ENCODE assay signal across 1 cellular context in the genomic region with DNA sequence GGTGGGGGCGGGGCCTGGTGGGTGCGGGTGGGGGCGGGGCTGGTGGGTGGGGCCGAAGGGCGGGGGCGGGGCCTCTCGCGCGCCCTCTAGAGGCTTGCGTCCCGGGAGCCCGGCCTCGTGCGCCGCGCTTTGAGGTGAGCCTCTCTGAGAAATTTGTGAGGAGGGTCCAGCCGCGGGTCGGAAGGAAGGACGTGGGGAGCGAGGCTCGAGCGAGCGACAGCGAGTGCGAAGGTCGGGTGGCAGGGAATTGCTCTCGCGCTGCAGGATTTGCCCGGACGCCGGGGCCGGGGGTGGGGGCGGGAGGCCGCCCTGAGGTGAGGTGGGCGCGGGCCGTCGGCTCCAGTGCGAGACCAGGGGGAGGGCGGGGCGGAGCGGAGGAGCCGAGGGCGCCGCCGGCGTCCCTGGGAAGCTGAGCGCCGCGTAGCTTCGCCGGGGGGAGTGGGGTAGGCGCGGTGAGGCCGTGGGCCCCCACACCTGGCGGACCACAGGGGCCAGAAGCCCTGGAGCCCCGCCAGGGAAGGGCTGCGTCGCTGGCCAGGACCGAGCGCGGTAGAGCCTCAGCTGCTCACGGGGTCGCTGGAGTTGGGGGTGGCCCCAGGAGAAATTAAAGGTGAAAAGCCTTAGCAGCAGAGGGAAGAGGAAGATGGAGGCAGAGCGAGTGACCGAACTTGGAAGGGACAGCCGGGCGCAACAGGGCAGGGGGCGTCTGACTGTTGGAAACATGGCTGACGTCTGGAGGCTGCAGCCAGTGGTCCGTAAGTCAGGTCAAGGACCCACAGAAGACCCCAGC.
TF ChIP-seq lines count a peak whose summit lies in the region.

No MANE protein-coding gene starts in this region.

TF ChIP-seq in K562, 482 proteins besides CTCF, POLR2A, EP300 and RAD21 (continued from another document and continues in another):
- TF ChIP-seq, protein P1, sequence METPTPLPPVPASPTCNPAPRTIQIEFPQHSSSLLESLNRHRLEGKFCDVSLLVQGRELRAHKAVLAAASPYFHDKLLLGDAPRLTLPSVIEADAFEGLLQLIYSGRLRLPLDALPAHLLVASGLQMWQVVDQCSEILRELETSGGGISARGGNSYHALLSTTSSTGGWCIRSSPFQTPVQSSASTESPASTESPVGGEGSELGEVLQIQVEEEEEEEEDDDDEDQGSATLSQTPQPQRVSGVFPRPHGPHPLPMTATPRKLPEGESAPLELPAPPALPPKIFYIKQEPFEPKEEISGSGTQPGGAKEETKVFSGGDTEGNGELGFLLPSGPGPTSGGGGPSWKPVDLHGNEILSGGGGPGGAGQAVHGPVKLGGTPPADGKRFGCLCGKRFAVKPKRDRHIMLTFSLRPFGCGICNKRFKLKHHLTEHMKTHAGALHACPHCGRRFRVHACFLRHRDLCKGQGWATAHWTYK (CRISPR knock-in tag; IDR thresholded peaks at IDR 0.05), result no peak
- TF ChIP-seq RBM14 (IDR thresholded peaks at IDR 0.05; ENCODE audit: borderline replicate concordance, insufficient read depth, low read depth, low read length) (0 out of 2 replicates have a peak, but pooled peaks have one; percentile 66), SMARCA4 (IDR thresholded peaks at IDR 0.05) (no peak), U2AF2 (optimal IDR thresholded peaks at IDR 0.05; ENCODE audit: low read depth, low read length) (no peak), BRD9 (IDR thresholded peaks at IDR 0.05; ENCODE audit: low read depth, partially characterized antibody) (no peak), ZNF12 (CRISPR knock-in tag; IDR thresholded peaks at IDR 0.05) (no peak; the same call in 1 of the 2 replicates), MBD2 (IDR thresholded peaks at IDR 0.05; ENCODE audit: borderline replicate concordance, low read depth) (0 out of 2 replicates have a peak, but pooled peaks have one; percentile 14), SPI1 (IDR thresholded peaks at IDR 0.05; ENCODE audit: borderline replicate concordance, low read depth, low read length) (no peak), ZSCAN32 (CRISPR knock-in tag; IDR thresholded peaks at IDR 0.05) (no peak), HEY1 (CRISPR knock-in tag; IDR thresholded peaks at IDR 0.05; ENCODE audit: borderline replicate concordance) (no peak), CSDE1 (IDR thresholded peaks at IDR 0.05) (no peak), ZFP30 (CRISPR knock-in tag; IDR thresholded peaks at IDR 0.05; ENCODE audit: borderline replicate concordance) (no peak), CEBPB (tag; IDR thresholded peaks at IDR 0.05) (no peak), RBFOX2 (IDR thresholded peaks at IDR 0.05; ENCODE audit: low read depth, low read length) (peak; percentile 79), SIN3B (IDR thresholded peaks at IDR 0.05; ENCODE audit: low read depth) (no peak), RBM39 (optimal IDR thresholded peaks at IDR 0.05; ENCODE audit: low read depth, low read length) (no peak), SNRNP70 (optimal IDR thresholded peaks at IDR 0.05; ENCODE audit: low read depth, low read length) (no peak), ZFX (CRISPR knock-in tag; IDR thresholded peaks at IDR 0.05) (peak; percentile 22; the same call in 1 of the 2 replicates), ZNF133 (CRISPR knock-in tag; IDR thresholded peaks at IDR 0.05) (no peak), MECOM (CRISPR knock-in tag; IDR thresholded peaks at IDR 0.05) (no peak), ZNF324 (CRISPR knock-in tag; IDR thresholded peaks at IDR 0.05) (no peak), ETV6 (IDR thresholded peaks at IDR 0.05; ENCODE audit: borderline replicate concordance in 1 of 2, low read depth in 2 of 2, low read length in 1 of 2) (no peak), ETV6 (CRISPR knock-in tag; IDR thresholded peaks at IDR 0.05; ENCODE audit: borderline replicate concordance) (peak; percentile 34; the same call in 1 of the 2 replicates), RBM17 (IDR thresholded peaks at IDR 0.05; ENCODE audit: borderline replicate concordance, low read depth, low read length) (no peak), ESRRB (CRISPR knock-in tag; IDR thresholded peaks at IDR 0.05; ENCODE audit: borderline replicate concordance) (no peak), CBX2 (IDR thresholded peaks at IDR 0.05; ENCODE audit: insufficient read depth, low read length, poor library complexity, severe bottlenecking) (no peak), ZNF282 (CRISPR knock-in tag; IDR thresholded peaks at IDR 0.05) (no peak), TBP (optimal IDR thresholded peaks at IDR 0.05; ENCODE audit: low read depth, low read length) (peak; percentile 46), SIN3A (IDR thresholded peaks at IDR 0.05; ENCODE audit: borderline replicate concordance in 2 of 2, control insufficient read depth in 1 of 2, low read depth in 2 of 2, low read length in 2 of 2) (peak in 1 of 2 experiments; percentile 43; a peak in 1 of 4 replicates), ZNF263 (CRISPR knock-in tag; IDR thresholded peaks at IDR 0.05; ENCODE audit: borderline replicate concordance) (no peak), ZBTB17 (CRISPR knock-in tag; IDR thresholded peaks at IDR 0.05) (peak; percentile 52; the same call in 1 of the 2 replicates), TAF15 (IDR thresholded peaks at IDR 0.05; ENCODE audit: low read depth, low read length) (no peak), ELF1 (tag; IDR thresholded peaks at IDR 0.05) (no peak)
- TF ChIP-seq, protein P2, sequence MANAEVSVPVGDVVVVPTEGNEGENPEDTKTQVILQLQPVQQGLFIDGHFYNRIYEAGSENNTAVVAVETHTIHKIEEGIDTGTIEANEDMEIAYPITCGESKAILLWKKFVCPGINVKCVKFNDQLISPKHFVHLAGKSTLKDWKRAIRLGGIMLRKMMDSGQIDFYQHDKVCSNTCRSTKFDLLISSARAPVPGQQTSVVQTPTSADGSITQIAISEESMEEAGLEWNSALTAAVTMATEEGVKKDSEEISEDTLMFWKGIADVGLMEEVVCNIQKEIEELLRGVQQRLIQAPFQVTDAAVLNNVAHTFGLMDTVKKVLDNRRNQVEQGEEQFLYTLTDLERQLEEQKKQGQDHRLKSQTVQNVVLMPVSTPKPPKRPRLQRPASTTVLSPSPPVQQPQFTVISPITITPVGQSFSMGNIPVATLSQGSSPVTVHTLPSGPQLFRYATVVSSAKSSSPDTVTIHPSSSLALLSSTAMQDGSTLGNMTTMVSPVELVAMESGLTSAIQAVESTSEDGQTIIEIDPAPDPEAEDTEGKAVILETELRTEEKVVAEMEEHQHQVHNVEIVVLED (CRISPR knock-in tag; IDR thresholded peaks at IDR 0.05), result 0 out of 2 replicates have a peak, but pooled peaks have one; percentile 32
- TF ChIP-seq, protein P3, sequence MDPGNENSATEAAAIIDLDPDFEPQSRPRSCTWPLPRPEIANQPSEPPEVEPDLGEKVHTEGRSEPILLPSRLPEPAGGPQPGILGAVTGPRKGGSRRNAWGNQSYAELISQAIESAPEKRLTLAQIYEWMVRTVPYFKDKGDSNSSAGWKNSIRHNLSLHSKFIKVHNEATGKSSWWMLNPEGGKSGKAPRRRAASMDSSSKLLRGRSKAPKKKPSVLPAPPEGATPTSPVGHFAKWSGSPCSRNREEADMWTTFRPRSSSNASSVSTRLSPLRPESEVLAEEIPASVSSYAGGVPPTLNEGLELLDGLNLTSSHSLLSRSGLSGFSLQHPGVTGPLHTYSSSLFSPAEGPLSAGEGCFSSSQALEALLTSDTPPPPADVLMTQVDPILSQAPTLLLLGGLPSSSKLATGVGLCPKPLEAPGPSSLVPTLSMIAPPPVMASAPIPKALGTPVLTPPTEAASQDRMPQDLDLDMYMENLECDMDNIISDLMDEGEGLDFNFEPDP (CRISPR knock-in tag; IDR thresholded peaks at IDR 0.05), result no peak
- TF ChIP-seq, protein P4, sequence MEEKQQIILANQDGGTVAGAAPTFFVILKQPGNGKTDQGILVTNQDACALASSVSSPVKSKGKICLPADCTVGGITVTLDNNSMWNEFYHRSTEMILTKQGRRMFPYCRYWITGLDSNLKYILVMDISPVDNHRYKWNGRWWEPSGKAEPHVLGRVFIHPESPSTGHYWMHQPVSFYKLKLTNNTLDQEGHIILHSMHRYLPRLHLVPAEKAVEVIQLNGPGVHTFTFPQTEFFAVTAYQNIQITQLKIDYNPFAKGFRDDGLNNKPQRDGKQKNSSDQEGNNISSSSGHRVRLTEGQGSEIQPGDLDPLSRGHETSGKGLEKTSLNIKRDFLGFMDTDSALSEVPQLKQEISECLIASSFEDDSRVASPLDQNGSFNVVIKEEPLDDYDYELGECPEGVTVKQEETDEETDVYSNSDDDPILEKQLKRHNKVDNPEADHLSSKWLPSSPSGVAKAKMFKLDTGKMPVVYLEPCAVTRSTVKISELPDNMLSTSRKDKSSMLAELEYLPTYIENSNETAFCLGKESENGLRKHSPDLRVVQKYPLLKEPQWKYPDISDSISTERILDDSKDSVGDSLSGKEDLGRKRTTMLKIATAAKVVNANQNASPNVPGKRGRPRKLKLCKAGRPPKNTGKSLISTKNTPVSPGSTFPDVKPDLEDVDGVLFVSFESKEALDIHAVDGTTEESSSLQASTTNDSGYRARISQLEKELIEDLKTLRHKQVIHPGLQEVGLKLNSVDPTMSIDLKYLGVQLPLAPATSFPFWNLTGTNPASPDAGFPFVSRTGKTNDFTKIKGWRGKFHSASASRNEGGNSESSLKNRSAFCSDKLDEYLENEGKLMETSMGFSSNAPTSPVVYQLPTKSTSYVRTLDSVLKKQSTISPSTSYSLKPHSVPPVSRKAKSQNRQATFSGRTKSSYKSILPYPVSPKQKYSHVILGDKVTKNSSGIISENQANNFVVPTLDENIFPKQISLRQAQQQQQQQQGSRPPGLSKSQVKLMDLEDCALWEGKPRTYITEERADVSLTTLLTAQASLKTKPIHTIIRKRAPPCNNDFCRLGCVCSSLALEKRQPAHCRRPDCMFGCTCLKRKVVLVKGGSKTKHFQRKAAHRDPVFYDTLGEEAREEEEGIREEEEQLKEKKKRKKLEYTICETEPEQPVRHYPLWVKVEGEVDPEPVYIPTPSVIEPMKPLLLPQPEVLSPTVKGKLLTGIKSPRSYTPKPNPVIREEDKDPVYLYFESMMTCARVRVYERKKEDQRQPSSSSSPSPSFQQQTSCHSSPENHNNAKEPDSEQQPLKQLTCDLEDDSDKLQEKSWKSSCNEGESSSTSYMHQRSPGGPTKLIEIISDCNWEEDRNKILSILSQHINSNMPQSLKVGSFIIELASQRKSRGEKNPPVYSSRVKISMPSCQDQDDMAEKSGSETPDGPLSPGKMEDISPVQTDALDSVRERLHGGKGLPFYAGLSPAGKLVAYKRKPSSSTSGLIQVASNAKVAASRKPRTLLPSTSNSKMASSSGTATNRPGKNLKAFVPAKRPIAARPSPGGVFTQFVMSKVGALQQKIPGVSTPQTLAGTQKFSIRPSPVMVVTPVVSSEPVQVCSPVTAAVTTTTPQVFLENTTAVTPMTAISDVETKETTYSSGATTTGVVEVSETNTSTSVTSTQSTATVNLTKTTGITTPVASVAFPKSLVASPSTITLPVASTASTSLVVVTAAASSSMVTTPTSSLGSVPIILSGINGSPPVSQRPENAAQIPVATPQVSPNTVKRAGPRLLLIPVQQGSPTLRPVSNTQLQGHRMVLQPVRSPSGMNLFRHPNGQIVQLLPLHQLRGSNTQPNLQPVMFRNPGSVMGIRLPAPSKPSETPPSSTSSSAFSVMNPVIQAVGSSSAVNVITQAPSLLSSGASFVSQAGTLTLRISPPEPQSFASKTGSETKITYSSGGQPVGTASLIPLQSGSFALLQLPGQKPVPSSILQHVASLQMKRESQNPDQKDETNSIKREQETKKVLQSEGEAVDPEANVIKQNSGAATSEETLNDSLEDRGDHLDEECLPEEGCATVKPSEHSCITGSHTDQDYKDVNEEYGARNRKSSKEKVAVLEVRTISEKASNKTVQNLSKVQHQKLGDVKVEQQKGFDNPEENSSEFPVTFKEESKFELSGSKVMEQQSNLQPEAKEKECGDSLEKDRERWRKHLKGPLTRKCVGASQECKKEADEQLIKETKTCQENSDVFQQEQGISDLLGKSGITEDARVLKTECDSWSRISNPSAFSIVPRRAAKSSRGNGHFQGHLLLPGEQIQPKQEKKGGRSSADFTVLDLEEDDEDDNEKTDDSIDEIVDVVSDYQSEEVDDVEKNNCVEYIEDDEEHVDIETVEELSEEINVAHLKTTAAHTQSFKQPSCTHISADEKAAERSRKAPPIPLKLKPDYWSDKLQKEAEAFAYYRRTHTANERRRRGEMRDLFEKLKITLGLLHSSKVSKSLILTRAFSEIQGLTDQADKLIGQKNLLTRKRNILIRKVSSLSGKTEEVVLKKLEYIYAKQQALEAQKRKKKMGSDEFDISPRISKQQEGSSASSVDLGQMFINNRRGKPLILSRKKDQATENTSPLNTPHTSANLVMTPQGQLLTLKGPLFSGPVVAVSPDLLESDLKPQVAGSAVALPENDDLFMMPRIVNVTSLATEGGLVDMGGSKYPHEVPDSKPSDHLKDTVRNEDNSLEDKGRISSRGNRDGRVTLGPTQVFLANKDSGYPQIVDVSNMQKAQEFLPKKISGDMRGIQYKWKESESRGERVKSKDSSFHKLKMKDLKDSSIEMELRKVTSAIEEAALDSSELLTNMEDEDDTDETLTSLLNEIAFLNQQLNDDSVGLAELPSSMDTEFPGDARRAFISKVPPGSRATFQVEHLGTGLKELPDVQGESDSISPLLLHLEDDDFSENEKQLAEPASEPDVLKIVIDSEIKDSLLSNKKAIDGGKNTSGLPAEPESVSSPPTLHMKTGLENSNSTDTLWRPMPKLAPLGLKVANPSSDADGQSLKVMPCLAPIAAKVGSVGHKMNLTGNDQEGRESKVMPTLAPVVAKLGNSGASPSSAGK (IDR thresholded peaks at IDR 0.05), result peak; percentile 98
- TF ChIP-seq, protein P5, sequence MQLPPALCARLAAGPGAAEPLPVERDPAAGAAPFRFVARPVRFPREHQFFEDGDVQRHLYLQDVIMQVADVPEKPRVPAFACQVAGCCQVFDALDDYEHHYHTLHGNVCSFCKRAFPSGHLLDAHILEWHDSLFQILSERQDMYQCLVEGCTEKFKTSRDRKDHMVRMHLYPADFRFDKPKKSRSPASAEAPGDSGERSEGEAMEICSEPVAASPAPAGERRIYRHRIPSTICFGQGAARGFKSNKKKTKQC (CRISPR knock-in tag; IDR thresholded peaks at IDR 0.05), result no peak
- TF ChIP-seq, protein P6, sequence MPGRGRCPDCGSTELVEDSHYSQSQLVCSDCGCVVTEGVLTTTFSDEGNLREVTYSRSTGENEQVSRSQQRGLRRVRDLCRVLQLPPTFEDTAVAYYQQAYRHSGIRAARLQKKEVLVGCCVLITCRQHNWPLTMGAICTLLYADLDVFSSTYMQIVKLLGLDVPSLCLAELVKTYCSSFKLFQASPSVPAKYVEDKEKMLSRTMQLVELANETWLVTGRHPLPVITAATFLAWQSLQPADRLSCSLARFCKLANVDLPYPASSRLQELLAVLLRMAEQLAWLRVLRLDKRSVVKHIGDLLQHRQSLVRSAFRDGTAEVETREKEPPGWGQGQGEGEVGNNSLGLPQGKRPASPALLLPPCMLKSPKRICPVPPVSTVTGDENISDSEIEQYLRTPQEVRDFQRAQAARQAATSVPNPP (IDR thresholded peaks at IDR 0.05; ENCODE audit: borderline replicate concordance, insufficient read depth, insufficient read length), result no peak
- TF ChIP-seq, protein P7, sequence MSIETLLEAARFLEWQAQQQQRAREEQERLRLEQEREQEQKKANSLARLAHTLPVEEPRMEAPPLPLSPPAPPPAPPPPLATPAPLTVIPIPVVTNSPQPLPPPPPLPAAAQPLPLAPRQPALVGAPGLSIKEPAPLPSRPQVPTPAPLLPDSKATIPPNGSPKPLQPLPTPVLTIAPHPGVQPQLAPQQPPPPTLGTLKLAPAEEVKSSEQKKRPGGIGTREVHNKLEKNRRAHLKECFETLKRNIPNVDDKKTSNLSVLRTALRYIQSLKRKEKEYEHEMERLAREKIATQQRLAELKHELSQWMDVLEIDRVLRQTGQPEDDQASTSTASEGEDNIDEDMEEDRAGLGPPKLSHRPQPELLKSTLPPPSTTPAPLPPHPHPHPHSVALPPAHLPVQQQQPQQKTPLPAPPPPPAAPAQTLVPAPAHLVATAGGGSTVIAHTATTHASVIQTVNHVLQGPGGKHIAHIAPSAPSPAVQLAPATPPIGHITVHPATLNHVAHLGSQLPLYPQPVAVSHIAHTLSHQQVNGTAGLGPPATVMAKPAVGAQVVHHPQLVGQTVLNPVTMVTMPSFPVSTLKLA (conservative IDR thresholded peaks at IDR 0.05), result peak in 1 of 2 experiments; percentile 78; a peak in 3 of 4 replicates
